Comparison of ENCODE assay signal across 18 cellular contexts in the genomic region with DNA sequence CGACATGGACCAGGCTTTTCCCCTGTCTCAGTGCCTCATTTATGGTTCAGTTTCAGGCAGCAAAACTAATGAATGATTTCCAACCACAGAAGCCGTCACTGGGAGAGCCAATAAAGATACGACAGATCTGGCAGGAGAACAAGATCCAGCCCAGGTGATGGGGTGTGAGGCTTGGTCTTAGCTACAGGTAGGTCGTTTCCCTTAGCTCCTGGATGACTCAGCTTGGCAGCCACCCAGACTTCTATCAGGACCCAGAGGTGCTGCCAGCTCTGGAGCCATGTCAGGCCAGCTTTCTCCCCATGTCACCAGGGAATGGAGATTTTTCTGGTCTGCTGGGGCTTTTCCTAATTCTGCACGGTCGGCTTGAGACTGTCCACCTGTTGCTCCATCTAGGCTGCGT. TPM values are rescaled to one million over a fixed set of nuclear protein-coding genes. Genes with fewer than 3 reads are reported as not detected.
DNase-seq lines count a peak whose midpoint lies in the region; ATAC-seq, FAIRE-seq and TF ChIP-seq lines count a peak whose summit lies in the region.
"Had no signal": no experiment of that assay in that cellular context is flagged by ENCODE, and none has a peak within 500 bp of the region (broad histone marks: within the 10 kb centered on the region; RNA-seq: fewer than 3 reads in every experiment).

No MANE protein-coding gene starts in this region.

- POLR2A ChIA-PET in A673 (lab: Charles Lee; ENCODE audit: low non-redundant PET) = no interaction called here

- 88% methylated on average over 4 of the region's 7 CpGs for WGBS in mammary epithelial cell (ENCODE audit: low coverage, missing lambda C conversion rate)
- WGBS in pancreas, 2 donors = 16 to 19% methylated on average over 7 of the region's 7 CpGs

- H3K9me3 ChIP-seq in mammary epithelial cell (replicated peaks; ENCODE audit: insufficient read depth, low read length) (no peaks in the 10 kb centered on the region), pancreas (no peaks in the 10 kb centered on the region), A673 (ENCODE audit: low read depth, low read length, poor library complexity, severe bottlenecking) (no peaks in the 10 kb centered on the region)
- H3K9me3 ChIP-seq: BLaER1 treated with 17β-estradiol and CSF1 and Interleukin-3, amounts not matched to agents 10 nM and 100 nM; right atrium auricular region had no signal

- in situ Hi-C loops in mammary epithelial cell (cut with MboI; ENCODE audit: low sequenced_read_pairs in 2 of 2) = no loop called here

- H3K4me1 ChIP-seq in mammary epithelial cell (ENCODE audit: insufficient read depth, low read length) (peaks cover 23% of the 10 kb centered on the region), pancreas (peaks cover 20 to 34% (median 30%) of the 10 kb centered on the region in 3 donors), A673 (ENCODE audit: insufficient read depth, low read length, poor library complexity, severe bottlenecking) (peaks cover 18% of the 10 kb centered on the region)
- H3K4me1 ChIP-seq: BLaER1 treated with 17β-estradiol and CSF1 and Interleukin-3, amounts not matched to agents 10 nM and 100 nM; neural progenitor cell had no signal

- H3K4me3 ChIP-seq in mammary epithelial cell (replicated peaks in 1 of 3; ENCODE audit: insufficient read depth in 1 of 3, low read depth in 2 of 3, low read length in 3 of 3) (no peak overlapping the region), pancreas (no peak overlapping the region), A673 (ENCODE audit: low read depth, low read length, poor library complexity, severe bottlenecking) (no peak overlapping the region)
- H3K4me3 ChIP-seq: BLaER1 treated with 17β-estradiol and CSF1 and Interleukin-3, amounts not matched to agents 10 nM and 100 nM; neural progenitor cell; right atrium auricular region had no signal

- H3K9ac ChIP-seq in mammary epithelial cell (ENCODE audit: insufficient read depth, low read length) = no peak overlapping the region
- H3K9ac ChIP-seq: BLaER1 treated with 17β-estradiol and CSF1 and Interleukin-3, amounts not matched to agents 10 nM and 100 nM; neural progenitor cell had no signal

- intact Hi-C loops in mammary epithelial cell (cut with micrococcal nuclease) (loop anchor here (5.0 kb wide), 1 partner anchor 49 kb away; a partner anchor contains a TSS), pancreas (cut with DNase I) (loop anchor here in 1 of 3 donors (10.0 kb wide), 1 partner anchor 46 kb away; a partner anchor contains a TSS), A673 (cut with micrococcal nuclease; ENCODE audit: unreplicated experiment) (no loop called here)

- no peaks in the 10 kb centered on the region for H3K36me3 ChIP-seq in mammary epithelial cell (ENCODE audit: insufficient read depth, low read length)
- H3K36me3 ChIP-seq in pancreas = no peaks in the 10 kb centered on the region
- no peaks in the 10 kb centered on the region for H3K36me3 ChIP-seq in A673 (ENCODE audit: insufficient read depth, low read length, poor library complexity, severe bottlenecking)
- H3K36me3 ChIP-seq: BLaER1 treated with 17β-estradiol and CSF1 and Interleukin-3, amounts not matched to agents 10 nM and 100 nM; neural progenitor cell; right atrium auricular region; WERI-Rb-1 had no signal

- no peaks in the 10 kb centered on the region for H3K79me2 ChIP-seq in mammary epithelial cell (ENCODE audit: insufficient read depth, low read length)

- dilution Hi-C loops in mammary epithelial cell (cut with HindIII; ENCODE audit: low sequenced_read_pairs) = no loop called here

- peak; percentile 66 to 81 (median 73) for ATAC-seq in pancreas

- DNase-seq in DMS53 treated with DMSO at 0.1 percent for 48 hours (lab: John Stamatoyannopoulos, UW; ENCODE audit: unreplicated experiment) (peak; percentile 47), NCI-H1105 treated with DMSO at 0.1 percent for 48 hours (lab: John Stamatoyannopoulos, UW) (peak; percentile 62), mammary epithelial cell (peak; percentile 85), pancreas (peak; percentile 85 to 97 (median 96)), A673 (ENCODE audit: low spot score) (no peak), NCI-H2227 treated with DMSO at 0.1 percent for 48 hours (lab: John Stamatoyannopoulos, UW) (no peak)
- no peak for DNase-seq in stimulated activated CD4-positive, alpha-beta T cell treated with anti-CD3 and anti-CD28 coated beads, Interleukin-15, amount 100 ng/mL, for 24 hours
- DNase-seq: GOT3, mesenchymal stem cell, MM.1S, NCI-H510A, WERI-Rb-1 had no signal

- no peak for FAIRE-seq in pancreas (lab: Jason Lieb, UNC)
- FAIRE-seq: endothelial cell of umbilical vein, HTR-8/SVneo had no signal

- H3K27me3 ChIP-seq in mammary epithelial cell (ENCODE audit: insufficient read depth, low read length) (no peaks in the 10 kb centered on the region), pancreas (no peaks in the 10 kb centered on the region), A673 (replicated peaks; ENCODE audit: insufficient read depth, low read depth, low read length, poor library complexity) (no peaks in the 10 kb centered on the region)
- H3K27me3 ChIP-seq: BLaER1 treated with 17β-estradiol and CSF1 and Interleukin-3, amounts not matched to agents 10 nM and 100 nM; right atrium auricular region had no signal

- no peak overlapping the region for H2AFZ ChIP-seq in mammary epithelial cell (ENCODE audit: low read depth, low read length)
- H2AFZ ChIP-seq: neural progenitor cell had no signal

- BruUV-seq in mammary epithelial cell (replicated peaks; lab: Mats Ljungman, UMichigan) (no TSS peak), A673 (replicated peaks; lab: Mats Ljungman, UMichigan) (no TSS peak)

- H3K4me2 ChIP-seq in mammary epithelial cell (ENCODE audit: insufficient read depth, low read depth, low read length) = no peak overlapping the region
- H3K4me2 ChIP-seq: BLaER1 treated with 17β-estradiol and CSF1 and Interleukin-3, amounts not matched to agents 10 nM and 100 nM; neural progenitor cell had no signal

- no peaks in the 10 kb centered on the region for H4K20me1 ChIP-seq in mammary epithelial cell (ENCODE audit: insufficient read depth, low read length)
- H4K20me1 ChIP-seq: BLaER1 treated with 17β-estradiol and CSF1 and Interleukin-3, amounts not matched to agents 10 nM and 100 nM had no signal

- H3K27ac ChIP-seq in mammary epithelial cell (ENCODE audit: insufficient read depth, low read depth, low read length) (no peak overlapping the region), pancreas (peak overlapping the region in 3 of 4 donors; percentile 30 to 62 (median 52)), A673 (ENCODE audit: low read depth, low read length, poor library complexity, severe bottlenecking) (no peak overlapping the region)
- H3K27ac ChIP-seq: BLaER1 treated with 17β-estradiol and CSF1 and Interleukin-3, amounts not matched to agents 10 nM and 100 nM; neural progenitor cell; right atrium auricular region; WERI-Rb-1 had no signal

- CTCF ChIA-PET in mammary epithelial cell (lab: Charles Lee; ENCODE audit: low non-redundant PET) = no interaction called here
- CTCF ChIA-PET in A673 (lab: Charles Lee) = no interaction called here

- TF ChIP-seq CTCF in mammary epithelial cell (conservative IDR thresholded peaks at IDR 0.05 in 1 of 2, IDR thresholded peaks at IDR 0.05 in 1 of 2; ENCODE audit: extremely low read depth in 1 of 2, insufficient read depth in 1 of 2, low read depth in 1 of 2, low read length in 2 of 2) (no peak), pancreas (IDR thresholded peaks at IDR 0.05) (no peak), A673 (conservative IDR thresholded peaks at IDR 0.05; ENCODE audit: low read depth, low read length) (no peak)

RNA-seq across cellular contexts. Expression of a gene that starts 36.3 kb away (rescaled TPM):
- not detected for total RNA-seq in mammary epithelial cell
- polyA plus RNA-seq in mammary epithelial cell = not detected
- not detected for polyA minus RNA-seq in mammary epithelial cell
- 1 to 10 TPM in 1 of 6 donors, under 1 TPM in 4, not detected in 1; 0.24 to 1.1 (median 0.64) TPM for total RNA-seq in pancreas
- under 1 TPM in 1 of 2 donors, not detected in 1; 0.07 TPM for polyA plus RNA-seq in pancreas
- not detected in 2 replicates for total RNA-seq in A673 (2021)
- total RNA-seq: activated CD8-positive, alpha-beta memory T cell treated with anti-CD3 and anti-CD28 coated beads for 36 hours; endothelial cell of umbilical vein had no signal
- polyA plus RNA-seq: endothelial cell of umbilical vein had no signal

RNA-seq across cellular contexts. Expression of a gene that starts 49.1 kb away (rescaled TPM):
- 10 to 100 TPM; 32.3 to 55.7 TPM for total RNA-seq in mammary epithelial cell
- 17.2 TPM for polyA plus RNA-seq in mammary epithelial cell
- 49.3 TPM for polyA minus RNA-seq in mammary epithelial cell
- total RNA-seq in pancreas = 10 to 100 TPM; 22.5 to 44.6 (median 29.2) TPM
- 10 to 100 TPM; 23.1 to 29.0 TPM for polyA plus RNA-seq in pancreas
- total RNA-seq in A673 (2021) = 111 and 119 TPM in 2 replicates

Comparison
In these comparisons a context has a peak if more than half of its experiments do, and no peak if none do; other contexts are left out.
1. DNase-seq: peak in DMS53 treated with DMSO at 0.1 percent for 48 hours (single experiment), NCI-H1105 treated with DMSO at 0.1 percent for 48 hours (single experiment), mammary epithelial cell (single experiment) and pancreas (6 of 6); none in A673 (single experiment), stimulated activated CD4-positive, alpha-beta T cell treated with anti-CD3 and anti-CD28 coated beads, Interleukin-15, amount 100 ng/mL, for 24 hours (single experiment) and NCI-H2227 treated with DMSO at 0.1 percent for 48 hours (single experiment).
2. H3K27ac ChIP-seq: peak in pancreas (3 of 4); none in mammary epithelial cell (single experiment) and A673 (single experiment).